ENCODE assay signal across 22 cellular contexts in genomic region chr12:4301932-4302501, GRCh38. TPM values are rescaled to one million over a fixed set of nuclear protein-coding genes. Genes with fewer than 3 reads are reported as not detected.
DNase-seq lines count a peak whose midpoint lies in the region; ATAC-seq and TF ChIP-seq lines count a peak whose summit lies in the region.
"Had no signal": no experiment of that assay in that cellular context is flagged by ENCODE, and none has a peak within 500 bp of the region (broad histone marks: within the 10 kb centered on the region; RNA-seq: fewer than 3 reads in every experiment).

No MANE protein-coding gene starts in this region.

- peak overlapping the region; percentile 71 for H3K27ac Mint-ChIP-seq in activated T-helper 17 cell treated with anti-CD3 and anti-CD28 coated beads, Interleukin-2, amount 50 U/mL, for 72 hours
- peak overlapping the region; percentile 47 for H3K27ac Mint-ChIP-seq in stimulated activated naive B cell treated with anti-CD40 and anti-IgM and Interleukin-4, amounts not matched to agents 10 μg/mL and 1 μg/mL and 100 μg/mL, for 72 hours

- no peaks in the 10 kb centered on the region for H3K9me2 ChIP-seq in hepatocyte (replicated peaks; ENCODE audit: insufficient read depth)

- H4K20me1 ChIP-seq in hepatocyte (ENCODE audit: insufficient read depth, poor library complexity, severe bottlenecking) = peaks cover 50% of the 10 kb centered on the region

- H3K79me2 ChIP-seq in hepatocyte = peaks cover 13% of the 10 kb centered on the region

- H3K9me3 Mint-ChIP-seq in activated T-helper 17 cell treated with anti-CD3 and anti-CD28 coated beads, Interleukin-2, amount 50 U/mL, for 72 hours = no peaks in the 10 kb centered on the region
- H3K9me3 Mint-ChIP-seq in stimulated activated naive B cell treated with anti-CD40 and anti-IgM and Interleukin-4, amounts not matched to agents 10 μg/mL and 1 μg/mL and 100 μg/mL, for 72 hours = no peaks in the 10 kb centered on the region
- H3K9me3 Mint-ChIP-seq: activated naive CD8-positive, alpha-beta T cell treated with anti-CD3 and anti-CD28 coated beads, Interleukin-2, amount 10 ng/mL, durations not matched to agents 7 days and 5 days had no signal

- H3K36me3 ChIP-seq in right atrium auricular region (peaks cover 45% of the 10 kb centered on the region), heart right ventricle (peaks cover 0 to 89% (median 10%) of the 10 kb centered on the region in 9 donors), hepatocyte (replicated peaks; ENCODE audit: insufficient read depth, low read depth) (no peaks in the 10 kb centered on the region)
- H3K36me3 ChIP-seq: gastrocnemius medialis, HAP-1 had no signal

- no peak overlapping the region for H2AFZ ChIP-seq in hepatocyte

- ATAC-seq in heart right ventricle (no peak), HG03039 (IDR thresholded peaks at IDR 0.05; ENCODE audit: unreplicated experiment) (no peak), GM21576 (IDR thresholded peaks at IDR 0.05; ENCODE audit: unreplicated experiment) (no peak)
- ATAC-seq in activated T-helper 17 cell treated with anti-CD3 and anti-CD28 coated beads, Interleukin-2, amount 50 U/mL, for 72 hours (replicated peaks) = no peak
- ATAC-seq in stimulated activated naive B cell treated with anti-CD40 and anti-IgM and Interleukin-4, amounts not matched to agents 10 μg/mL and 1 μg/mL and 100 μg/mL, for 72 hours (replicated peaks) = no peak
- ATAC-seq: activated CD4-positive, alpha-beta T cell treated with anti-CD3 and anti-CD28 coated beads for 36 hours; body of pancreas; gastrocnemius medialis had no signal

- intact Hi-C loops in heart right ventricle (cut with DNase I) = no loop called here

- peaks cover 100% of the 10 kb centered on the region for H3K36me3 Mint-ChIP-seq in activated T-helper 17 cell treated with anti-CD3 and anti-CD28 coated beads, Interleukin-2, amount 50 U/mL, for 72 hours (ENCODE audit: low read depth)
- peaks cover 43 to 86% of the 10 kb centered on the region in 2 donors for H3K36me3 Mint-ChIP-seq in stimulated activated naive B cell treated with anti-CD40 and anti-IgM and Interleukin-4, amounts not matched to agents 10 μg/mL and 1 μg/mL and 100 μg/mL, for 72 hours

- no peaks in the 10 kb centered on the region for H3K27me3 Mint-ChIP-seq in activated T-helper 17 cell treated with anti-CD3 and anti-CD28 coated beads, Interleukin-2, amount 50 U/mL, for 72 hours
- no peaks in the 10 kb centered on the region for H3K27me3 Mint-ChIP-seq in stimulated activated naive B cell treated with anti-CD40 and anti-IgM and Interleukin-4, amounts not matched to agents 10 μg/mL and 1 μg/mL and 100 μg/mL, for 72 hours
- H3K27me3 Mint-ChIP-seq: activated CD4-positive, alpha-beta T cell treated with anti-CD3 and anti-CD28 coated beads for 36 hours; activated naive CD8-positive, alpha-beta T cell treated with anti-CD3 and anti-CD28 coated beads, Interleukin-2, amount 10 ng/mL, durations not matched to agents 7 days and 5 days had no signal

- peaks cover 13% of the 10 kb centered on the region for H3K4me1 Mint-ChIP-seq in activated T-helper 17 cell treated with anti-CD3 and anti-CD28 coated beads, Interleukin-2, amount 50 U/mL, for 72 hours
- peaks cover 0 to 4% of the 10 kb centered on the region in 2 donors for H3K4me1 Mint-ChIP-seq in stimulated activated naive B cell treated with anti-CD40 and anti-IgM and Interleukin-4, amounts not matched to agents 10 μg/mL and 1 μg/mL and 100 μg/mL, for 72 hours

- DNase-seq in right atrium auricular region (ENCODE audit: low spot score) (no peak), heart right ventricle (no peak), hepatocyte (ENCODE audit: low spot score) (no peak), NCI-H128 (lab: John Stamatoyannopoulos, UW; ENCODE audit: unreplicated experiment) (no peak)
- no peak for DNase-seq in stimulated activated naive B cell treated with anti-CD40 and anti-IgM and Interleukin-4, amounts not matched to agents 10 μg/mL and 1 μg/mL and 100 μg/mL, for 72 hours
- DNase-seq: activated CD4-positive, alpha-beta T cell treated with anti-CD3 and anti-CD28 coated beads for 36 hours; activated naive CD8-positive, alpha-beta T cell treated with anti-CD3 and anti-CD28 coated beads, Interleukin-2, amount 10 ng/mL, durations not matched to agents 7 days and 5 days; body of pancreas; DMS79; esophagus squamous epithelium; gastrocnemius medialis; NCI-H1105 treated with DMSO at 0.1 percent for 48 hours; NCI-H2081 treated with DMSO at 0.1 percent for 48 hours; NCI-H446; SJCRH30; testis had no signal

- H3K4me2 ChIP-seq in hepatocyte = peak overlapping the region; percentile 44

- H3K27ac ChIP-seq in right atrium auricular region = peak overlapping the region; percentile 51 to 77
- peak overlapping the region in 5 of 10 donors; percentile 15 to 63 (median 51) for H3K27ac ChIP-seq in heart right ventricle
- H3K27ac ChIP-seq in hepatocyte = peak overlapping the region; percentile 47
- H3K27ac ChIP-seq: body of pancreas, gastrocnemius medialis, SJCRH30 had no signal

- H3K9me3 ChIP-seq in right atrium auricular region (no peaks in the 10 kb centered on the region), heart right ventricle (no peaks in the 10 kb centered on the region), hepatocyte (ENCODE audit: low read depth) (no peaks in the 10 kb centered on the region)
- H3K9me3 ChIP-seq: body of pancreas, esophagus squamous epithelium, gastrocnemius medialis, HAP-1, SJCRH30, testis had no signal

- no peaks in the 10 kb centered on the region for H3K27me3 ChIP-seq in right atrium auricular region
- no peaks in the 10 kb centered on the region for H3K27me3 ChIP-seq in heart right ventricle
- no peaks in the 10 kb centered on the region for H3K27me3 ChIP-seq in hepatocyte
- H3K27me3 ChIP-seq: body of pancreas, esophagus squamous epithelium, gastrocnemius medialis, SJCRH30, testis had no signal

- 87 to 91% methylated on average over 11 of the region's 11 CpGs for WGBS in heart right ventricle, 2 donors
- 94% methylated on average over 11 of the region's 11 CpGs for WGBS in hepatocyte (ENCODE audit: low lambda C conversion rate, missing lambda C conversion rate)

- H3K4me1 ChIP-seq in right atrium auricular region (peaks cover 0 to 47% of the 10 kb centered on the region in 2 donors), heart right ventricle (peaks cover 0 to 82% (median 35%) of the 10 kb centered on the region in 9 donors), hepatocyte (ENCODE audit: insufficient read depth) (peaks cover 9% of the 10 kb centered on the region)
- H3K4me1 ChIP-seq: body of pancreas, gastrocnemius medialis, HAP-1, SJCRH30 had no signal

- H3K4me3 ChIP-seq in right atrium auricular region (no peak overlapping the region), heart right ventricle (no peak overlapping the region), hepatocyte (no peak overlapping the region)
- H3K4me3 ChIP-seq: body of pancreas, esophagus squamous epithelium, gastrocnemius medialis, HAP-1, lung, SJCRH30, testis had no signal

- TF ChIP-seq CTCF in right atrium auricular region (IDR thresholded peaks at IDR 0.05) (no peak), heart right ventricle (IDR thresholded peaks at IDR 0.05) (no peak), hepatocyte (IDR thresholded peaks at IDR 0.05; ENCODE audit: poor library complexity) (no peak)

- H3K4me3 Mint-ChIP-seq in activated T-helper 17 cell treated with anti-CD3 and anti-CD28 coated beads, Interleukin-2, amount 50 U/mL, for 72 hours = no peak overlapping the region
- H3K4me3 Mint-ChIP-seq in stimulated activated naive B cell treated with anti-CD40 and anti-IgM and Interleukin-4, amounts not matched to agents 10 μg/mL and 1 μg/mL and 100 μg/mL, for 72 hours = no peak overlapping the region
- H3K4me3 Mint-ChIP-seq: activated CD4-positive, alpha-beta T cell treated with anti-CD3 and anti-CD28 coated beads for 36 hours; activated naive CD8-positive, alpha-beta T cell treated with anti-CD3 and anti-CD28 coated beads, Interleukin-2, amount 10 ng/mL, durations not matched to agents 7 days and 5 days had no signal

RNA-seq across cellular contexts. Expression of gene TIGAR, which starts 19.0 kb away (rescaled TPM):
- total RNA-seq in right atrium auricular region (1 to 10 TPM; 3.7 to 4.2 TPM), heart right ventricle (10 to 100 TPM; 10.9 to 15.5 (median 13.7) TPM), hepatocyte (6.9 and 7.9 TPM in 2 replicates)
- polyA plus RNA-seq in heart right ventricle (1 to 10 TPM; 3.7 to 5.4 TPM), hepatocyte (9.8 and 12.3 TPM in 2 replicates)
- total RNA-seq in activated T-helper 17 cell treated with anti-CD3 and anti-CD28 coated beads, Interleukin-2, amount 50 U/mL, for 72 hours = 10 to 100 TPM in 1 of 2 donors, 1 to 10 TPM in 1; 6.8 to 12.7 TPM

RNA-seq across cellular contexts. Expression of gene CCND2, which starts 28.5 kb away (rescaled TPM):
- total RNA-seq in right atrium auricular region (100 to 1,000 TPM; 151 to 165 TPM), heart right ventricle (100 to 1,000 TPM; 176 to 515 (median 381) TPM), hepatocyte (232 and 250 TPM in 2 replicates)
- polyA plus RNA-seq in heart right ventricle (10 to 100 TPM; 27.5 to 28.4 TPM), hepatocyte (131 and 157 TPM in 2 replicates)
- 100 to 1,000 TPM; 378 to 404 TPM for total RNA-seq in activated T-helper 17 cell treated with anti-CD3 and anti-CD28 coated beads, Interleukin-2, amount 50 U/mL, for 72 hours
- total RNA-seq: M059J had no signal
